Comparison of ENCODE assay signal across 1 cellular context in the genomic region with DNA sequence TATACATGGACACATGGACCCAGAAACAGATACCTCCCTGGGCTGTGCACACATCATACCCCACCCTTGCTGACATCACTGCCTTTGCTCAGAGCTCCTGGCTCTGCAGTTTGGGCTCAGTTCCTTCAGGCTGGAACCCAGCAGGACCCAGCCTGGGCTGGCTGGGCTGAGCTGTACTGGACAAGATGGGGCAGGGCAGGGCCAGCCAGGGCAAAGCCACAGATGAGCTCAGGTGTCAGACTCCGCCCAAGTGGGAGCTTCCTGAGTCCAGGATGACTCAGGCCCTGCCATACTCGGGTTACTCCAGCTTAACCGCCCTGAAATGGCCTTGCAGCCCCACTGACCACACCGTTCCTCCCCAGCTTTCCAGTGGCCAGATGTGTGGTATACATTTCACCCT.
TF ChIP-seq lines count a peak whose summit lies in the region.

No MANE protein-coding gene starts in this region.

TF ChIP-seq in HepG2, 621 proteins besides CTCF, POLR2A, EP300 and RAD21 (continued from another document):
- TF ChIP-seq, protein P1, sequence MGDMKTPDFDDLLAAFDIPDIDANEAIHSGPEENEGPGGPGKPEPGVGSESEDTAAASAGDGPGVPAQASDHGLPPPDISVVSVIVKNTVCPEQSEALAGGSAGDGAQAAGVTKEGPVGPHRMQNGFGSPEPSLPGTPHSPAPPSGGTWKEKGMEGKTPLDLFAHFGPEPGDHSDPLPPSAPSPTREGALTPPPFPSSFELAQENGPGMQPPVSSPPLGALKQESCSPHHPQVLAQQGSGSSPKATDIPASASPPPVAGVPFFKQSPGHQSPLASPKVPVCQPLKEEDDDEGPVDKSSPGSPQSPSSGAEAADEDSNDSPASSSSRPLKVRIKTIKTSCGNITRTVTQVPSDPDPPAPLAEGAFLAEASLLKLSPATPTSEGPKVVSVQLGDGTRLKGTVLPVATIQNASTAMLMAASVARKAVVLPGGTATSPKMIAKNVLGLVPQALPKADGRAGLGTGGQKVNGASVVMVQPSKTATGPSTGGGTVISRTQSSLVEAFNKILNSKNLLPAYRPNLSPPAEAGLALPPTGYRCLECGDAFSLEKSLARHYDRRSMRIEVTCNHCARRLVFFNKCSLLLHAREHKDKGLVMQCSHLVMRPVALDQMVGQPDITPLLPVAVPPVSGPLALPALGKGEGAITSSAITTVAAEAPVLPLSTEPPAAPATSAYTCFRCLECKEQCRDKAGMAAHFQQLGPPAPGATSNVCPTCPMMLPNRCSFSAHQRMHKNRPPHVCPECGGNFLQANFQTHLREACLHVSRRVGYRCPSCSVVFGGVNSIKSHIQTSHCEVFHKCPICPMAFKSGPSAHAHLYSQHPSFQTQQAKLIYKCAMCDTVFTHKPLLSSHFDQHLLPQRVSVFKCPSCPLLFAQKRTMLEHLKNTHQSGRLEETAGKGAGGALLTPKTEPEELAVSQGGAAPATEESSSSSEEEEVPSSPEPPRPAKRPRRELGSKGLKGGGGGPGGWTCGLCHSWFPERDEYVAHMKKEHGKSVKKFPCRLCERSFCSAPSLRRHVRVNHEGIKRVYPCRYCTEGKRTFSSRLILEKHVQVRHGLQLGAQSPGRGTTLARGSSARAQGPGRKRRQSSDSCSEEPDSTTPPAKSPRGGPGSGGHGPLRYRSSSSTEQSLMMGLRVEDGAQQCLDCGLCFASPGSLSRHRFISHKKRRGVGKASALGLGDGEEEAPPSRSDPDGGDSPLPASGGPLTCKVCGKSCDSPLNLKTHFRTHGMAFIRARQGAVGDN (CRISPR knock-in tag; IDR thresholded peaks at IDR 0.05): peak; percentile 27; the same call in 1 of the 2 replicates
- TF ChIP-seq ZNF644 (CRISPR knock-in tag; IDR thresholded peaks at IDR 0.05; ENCODE audit: low read depth): peak; percentile 67
- peak; percentile 23; the same call in 1 of the 2 replicates for TF ChIP-seq ZNF768 (CRISPR knock-in tag; IDR thresholded peaks at IDR 0.05)
- TF ChIP-seq ZNF274 (CRISPR knock-in tag; IDR thresholded peaks at IDR 0.05): 0 out of 2 replicates have a peak, but pooled peaks have one; percentile 17
- TF ChIP-seq ELF1 (CRISPR knock-in tag; IDR thresholded peaks at IDR 0.05): peak; percentile 29; the same call in 1 of the 2 replicates
- peak; percentile 10 for TF ChIP-seq XRCC5 (optimal IDR thresholded peaks at IDR 0.05; ENCODE audit: low read length)
- no peak for TF ChIP-seq SMARCC2 (IDR thresholded peaks at IDR 0.05)
- TF ChIP-seq THAP7 (CRISPR knock-in tag; IDR thresholded peaks at IDR 0.05): 0 out of 2 replicates have a peak, but pooled peaks have one; percentile 42
- 0 out of 2 replicates have a peak, but pooled peaks have one; percentile 36 for TF ChIP-seq NFE2 (CRISPR knock-in tag; IDR thresholded peaks at IDR 0.05)
- peak; percentile 37; the same call in 1 of the 2 replicates for TF ChIP-seq POGZ (CRISPR knock-in tag; IDR thresholded peaks at IDR 0.05)
- no peak for TF ChIP-seq SRSF9 (IDR thresholded peaks at IDR 0.05; ENCODE audit: borderline replicate concordance, insufficient read depth, low read depth, low read length, poor library complexity, severe bottlenecking)
- no peak for TF ChIP-seq THAP9 (CRISPR knock-in tag; IDR thresholded peaks at IDR 0.05; ENCODE audit: borderline replicate concordance)
- TF ChIP-seq FOSL2 (CRISPR knock-in tag; IDR thresholded peaks at IDR 0.05): peak; percentile 87
TF ChIP-seq in HepG2: peak in this region for 12.
